In the genomic region with DNA sequence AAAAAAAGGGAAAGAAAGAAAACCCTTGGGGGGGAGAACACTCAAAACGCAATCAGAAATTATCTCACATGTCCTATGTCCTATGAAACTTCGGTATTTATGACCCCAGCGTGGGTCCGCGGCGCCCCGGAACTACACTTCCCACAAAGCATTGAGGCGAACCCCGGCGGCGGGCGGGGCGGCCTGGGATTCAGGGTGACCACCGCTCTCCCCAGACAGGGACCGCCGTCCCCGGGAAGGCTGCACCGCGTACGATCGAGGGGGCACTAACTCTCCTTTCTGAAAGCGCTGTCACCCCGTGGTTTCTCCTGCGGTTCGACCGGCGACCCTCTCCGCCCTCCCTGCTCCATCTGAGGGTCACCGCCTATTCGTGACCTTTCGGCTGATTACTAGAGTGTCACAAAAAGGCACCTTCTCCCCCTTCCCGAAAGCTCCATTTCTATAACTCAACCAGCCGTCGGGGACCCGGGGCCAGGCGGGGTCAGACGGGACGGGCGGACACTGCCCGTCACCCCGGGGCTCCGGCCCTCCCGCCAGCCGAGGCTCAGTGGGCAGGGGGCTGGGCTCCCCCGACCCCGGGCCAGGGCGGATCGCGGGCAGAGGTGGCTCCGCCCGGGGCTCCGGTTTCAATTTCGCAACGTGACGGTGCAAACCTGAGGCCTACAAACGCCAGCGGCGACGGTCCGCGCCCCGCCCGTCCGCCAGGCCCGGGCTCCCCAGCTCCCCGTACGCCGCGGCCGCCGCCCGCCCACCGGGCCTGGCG, we compare ENCODE assay signal across 8 cellular contexts. TPM values are rescaled to one million over a fixed set of nuclear protein-coding genes. Genes with fewer than 3 reads are reported as not detected.
DNase-seq lines count a peak whose midpoint lies in the region; ATAC-seq and TF ChIP-seq lines count a peak whose summit lies in the region.

No MANE protein-coding gene starts in this region.

- H3K4me2 ChIP-seq in BLaER1 treated with 17β-estradiol and CSF1 and Interleukin-3, amounts not matched to agents 10 nM and 100 nM = peak overlapping the region; percentile 73 to 89 (median 85)

- peaks cover 0 to 16% (median 7%) of the 10 kb centered on the region in 11 experiments; a peak in 5 of 22 replicates for H3K36me3 ChIP-seq in BLaER1 treated with 17β-estradiol and CSF1 and Interleukin-3, amounts not matched to agents 10 nM and 100 nM

- peaks cover 0 to 9% (median 0%) of the 10 kb centered on the region in 11 experiments; a peak in 3 of 22 replicates for H3K9me3 ChIP-seq in BLaER1 treated with 17β-estradiol and CSF1 and Interleukin-3, amounts not matched to agents 10 nM and 100 nM (replicated peaks in 1 of 11)

- H3K4me1 ChIP-seq in BLaER1 treated with 17β-estradiol and CSF1 and Interleukin-3, amounts not matched to agents 10 nM and 100 nM = peaks cover 17 to 31% (median 25%) of the 10 kb centered on the region in 10 experiments

- H3K4me3 ChIP-seq in BLaER1 treated with 17β-estradiol and CSF1 and Interleukin-3, amounts not matched to agents 10 nM and 100 nM = peak overlapping the region; percentile 84 to 98 (median 94)
- H3K4me3 ChIP-seq in epithelial cell of esophagus (ENCODE audit: low read length) = peak overlapping the region; percentile 80

- ATAC-seq in HG03439 (IDR thresholded peaks at IDR 0.05; ENCODE audit: unreplicated experiment) = peak; percentile 66

- H3K27ac ChIP-seq in BLaER1 treated with 17β-estradiol and CSF1 and Interleukin-3, amounts not matched to agents 10 nM and 100 nM = peak overlapping the region; percentile 92 to 99 (median 98)

- DNase-seq in GM19240 (ENCODE audit: insufficient read length, low spot score) (peak; percentile 44), NOMO-1 treated with dmso at 0.1 percent for 144 hours (lab: John Stamatoyannopoulos, UW; ENCODE audit: unreplicated experiment) (peak; percentile 62), activated T-cell treated with anti-CD3 and anti-CD28 coated beads for 48 hours (ENCODE audit: low read depth) (peak; percentile 57), epithelial cell of esophagus (ENCODE audit: low read depth) (peak; percentile 66), mucosa of gallbladder (ENCODE audit: low spot score) (peak; percentile 47)
- DNase-seq in stimulated activated CD8-positive, alpha-beta memory T cell treated with anti-CD3 and anti-CD28 coated beads, Interleukin-4, amount 100 ng/mL, for 24 hours (ENCODE audit: low read depth) = peak; percentile 44

- H3K9ac ChIP-seq in BLaER1 treated with 17β-estradiol and CSF1 and Interleukin-3, amounts not matched to agents 10 nM and 100 nM = peak overlapping the region; percentile 93 to 100 (median 98)

- peaks cover 25 to 54% (median 49%) of the 10 kb centered on the region in 11 experiments; a peak in 21 of 22 replicates for H4K20me1 ChIP-seq in BLaER1 treated with 17β-estradiol and CSF1 and Interleukin-3, amounts not matched to agents 10 nM and 100 nM

- no peak for TF ChIP-seq CTCF in epithelial cell of esophagus (IDR thresholded peaks at IDR 0.05; ENCODE audit: insufficient read depth, low read depth, low read length, missing control alignments)

- H3K27me3 ChIP-seq in BLaER1 treated with 17β-estradiol and CSF1 and Interleukin-3, amounts not matched to agents 10 nM and 100 nM = no peaks in the 10 kb centered on the region

RNA-seq across cellular contexts. Expression of a gene that starts 1.3 kb away (rescaled TPM):
- total RNA-seq in mucosa of gallbladder = 74.5 TPM

RNA-seq across cellular contexts. Expression of a gene that starts 42.1 kb away (rescaled TPM):
- 18.7 TPM for total RNA-seq in mucosa of gallbladder

Comparison
In these comparisons a context has a peak if more than half of its experiments do, and no peak if none do; other contexts are left out.
1. Peak in every context shown above with its lines: DNase-seq, ATAC-seq, H3K4me3 ChIP-seq and H3K27ac ChIP-seq.